18 cellular contexts compared by ENCODE assay signal in the genomic region with DNA sequence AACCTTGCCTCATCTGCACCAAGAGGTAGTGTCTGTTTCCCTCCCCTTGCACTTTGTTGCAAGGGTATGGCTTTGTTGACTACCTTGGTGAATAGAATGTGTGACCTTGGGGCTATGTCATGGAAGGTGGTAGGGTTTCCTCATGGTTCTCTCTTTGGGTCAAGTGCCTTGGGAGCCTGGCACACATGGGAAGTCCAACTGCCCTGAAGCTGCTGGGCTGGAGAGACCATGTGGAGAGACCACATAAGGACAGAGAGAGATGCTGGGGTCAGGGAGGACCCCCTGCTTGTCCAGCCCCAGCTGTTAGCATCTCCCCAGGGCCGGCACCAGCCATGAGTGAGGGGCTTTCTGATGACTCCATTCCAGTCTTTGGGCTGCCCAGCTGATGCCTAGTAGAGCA.
DNase-seq lines count a peak whose midpoint lies in the region; ATAC-seq and TF ChIP-seq lines count a peak whose summit lies in the region.
"Had no signal": no experiment of that assay in that cellular context is flagged by ENCODE, and none has a peak within 500 bp of the region (broad histone marks: within the 10 kb centered on the region; RNA-seq: fewer than 3 reads in every experiment).

No MANE protein-coding gene starts in this region.

- H3K27me3 ChIP-seq in esophagus muscularis mucosa = peaks cover 0 to 42% (median 0%) of the 10 kb centered on the region in 4 donors
- 0 out of 2 replicates have a peak, but pooled peaks cover 15% of the 10 kb centered on the region for H3K27me3 ChIP-seq in PC-3 (ENCODE audit: low read length)
- peaks cover 5% of the 10 kb centered on the region for H3K27me3 ChIP-seq in CD4-positive, alpha-beta T cell (ENCODE audit: control insufficient read depth, insufficient read depth, low read length)
- H3K27me3 ChIP-seq: BE2C, BLaER1 had no signal

- no peaks in the 10 kb centered on the region for H3K4me1 ChIP-seq in esophagus muscularis mucosa
- H3K4me1 ChIP-seq in PC-3 (ENCODE audit: insufficient read depth, low read length) = no peaks in the 10 kb centered on the region
- H3K4me1 ChIP-seq: BE2C, Caco-2 had no signal

- H3K27ac Mint-ChIP-seq in CD4-positive, alpha-beta T cell = no peak overlapping the region
- H3K27ac Mint-ChIP-seq: CD14-positive monocyte; CD8-positive, alpha-beta T cell had no signal

- H4K20me1 ChIP-seq in PC-3 (ENCODE audit: low read length) = no peaks in the 10 kb centered on the region
- H4K20me1 ChIP-seq: BLaER1 had no signal

- BruUV-seq in PC-3 (replicated peaks; lab: Mats Ljungman, UMichigan) = no TSS peak

- DNase-seq in esophagus muscularis mucosa (ENCODE audit: extremely low spot score) (peak; percentile 90), substantia nigra (lab: John Stamatoyannopoulos, UW) (no peak), PC-3 (no peak), GM20000 (ENCODE audit: low spot score) (no peak), retina (no peak)
- DNase-seq in CD4-positive, alpha-beta T cell = no peak
- DNase-seq: 8988T; ACHN; BE2C; Caco-2; Calu3; CD4-positive, CD25-positive, alpha-beta regulatory T cell; CD8-positive, alpha-beta T cell; DMS79 treated with DMSO at 0.1 percent for 48 hours; GF-D8 had no signal

- ATAC-seq in PC-3 = no peak
- no peak for ATAC-seq in CD4-positive, alpha-beta T cell (ENCODE audit: poor library complexity)
- ATAC-seq: CD8-positive, alpha-beta T cell had no signal

- CTCF ChIA-PET in PC-3 (lab: Charles Lee) = no interaction called here
- CTCF ChIA-PET in CD4-positive, alpha-beta T cell (lab: Charles Lee) = no interaction called here

- no peaks in the 10 kb centered on the region for H3K79me2 ChIP-seq in PC-3 (ENCODE audit: low read length)

- peaks cover 67% of the 10 kb centered on the region for H3K27me3 Mint-ChIP-seq in CD4-positive, alpha-beta T cell
- H3K27me3 Mint-ChIP-seq: CD4-positive, CD25-positive, alpha-beta regulatory T cell had no signal

- H3K9me3 ChIP-seq in esophagus muscularis mucosa = peaks cover 0 to 6% (median 0%) of the 10 kb centered on the region in 4 donors
- peaks cover 5% of the 10 kb centered on the region; the same call in 1 of the 2 replicates for H3K9me3 ChIP-seq in PC-3 (ENCODE audit: low read length)
- H3K9me3 ChIP-seq in CD4-positive, alpha-beta T cell (ENCODE audit: control insufficient read depth, low read length) = peaks cover 7% of the 10 kb centered on the region
- H3K9me3 ChIP-seq: BE2C had no signal

- no peaks in the 10 kb centered on the region for H3F3A ChIP-seq in PC-3 (ENCODE audit: low read length, unreplicated experiment)

- TF ChIP-seq CTCF in esophagus muscularis mucosa (IDR thresholded peaks at IDR 0.05) (no peak), PC-3 (conservative IDR thresholded peaks at IDR 0.05; ENCODE audit: low read depth, low read length) (no peak), GM20000 (IDR thresholded peaks at IDR 0.05; ENCODE audit: extremely low read depth, missing control alignments) (no peak)
- TF ChIP-seq CTCF in CD4-positive, alpha-beta T cell (IDR thresholded peaks at IDR 0.05) = no peak

- intact Hi-C loops in esophagus muscularis mucosa (cut with DNase I) (no loop called here), PC-3 (cut with micrococcal nuclease) (no loop called here)
- intact Hi-C loops in CD4-positive, alpha-beta T cell (cut with DNase I, micrococcal nuclease) = loop anchor here (10.0 kb wide), 2 partner anchors 745 to 755 kb away; no protein-coding TSS in a partner anchor

- peaks cover 3% of the 10 kb centered on the region for H3K9me3 Mint-ChIP-seq in CD4-positive, alpha-beta T cell

- H3K4me3 Mint-ChIP-seq in CD4-positive, alpha-beta T cell = no peak overlapping the region
- H3K4me3 Mint-ChIP-seq: CD14-positive monocyte; CD4-positive, CD25-positive, alpha-beta regulatory T cell; CD8-positive, alpha-beta T cell had no signal

- H3K36me3 Mint-ChIP-seq in CD4-positive, alpha-beta T cell (ENCODE audit: low read depth) = no peaks in the 10 kb centered on the region
- H3K36me3 Mint-ChIP-seq: CD14-positive monocyte; CD8-positive, alpha-beta T cell had no signal

- no peaks in the 10 kb centered on the region for H3K4me1 Mint-ChIP-seq in CD4-positive, alpha-beta T cell (ENCODE audit: low read depth)
- H3K4me1 Mint-ChIP-seq: CD14-positive monocyte had no signal

- H3K9me2 ChIP-seq in PC-3 (replicated peaks; ENCODE audit: low read length) = no peaks in the 10 kb centered on the region

- H3K4me2 ChIP-seq in PC-3 (ENCODE audit: low read length) = no peak overlapping the region
- H3K4me2 ChIP-seq: BLaER1 had no signal

- H3K9ac ChIP-seq in PC-3 (ENCODE audit: low read length) = no peak overlapping the region
- H3K9ac ChIP-seq: BLaER1 had no signal

- 78% methylated on average over 1 of the region's 1 CpG for WGBS in esophagus muscularis mucosa

- H3K4me3 ChIP-seq in esophagus muscularis mucosa (no peak overlapping the region), PC-3 (ENCODE audit: low read length) (no peak overlapping the region)
- H3K4me3 ChIP-seq: BLaER1 had no signal

- H3K27ac ChIP-seq in cingulate gyrus (ENCODE audit: low read depth, low read length) (peak overlapping the region; percentile 94), esophagus muscularis mucosa (replicated peaks in 1 of 4) (no peak overlapping the region), substantia nigra (ENCODE audit: low read depth, low read length, poor library complexity, severe bottlenecking) (peak overlapping the region; percentile 97), PC-3 (ENCODE audit: low read length) (no peak overlapping the region)
- no peak overlapping the region for H3K27ac ChIP-seq in CD4-positive, alpha-beta T cell (ENCODE audit: low read depth, low read length)
- H3K27ac ChIP-seq: BLaER1 had no signal

- no peaks in the 10 kb centered on the region for H3K36me3 ChIP-seq in esophagus muscularis mucosa
- no peaks in the 10 kb centered on the region for H3K36me3 ChIP-seq in PC-3 (ENCODE audit: low read depth, low read length)
- H3K36me3 ChIP-seq: BE2C, BLaER1 had no signal

- TF ChIP-seq EP300 in esophagus muscularis mucosa (IDR thresholded peaks at IDR 0.05) = no peak

- POLR2A ChIA-PET in PC-3 (lab: Charles Lee; ENCODE audit: unreplicated experiment) = no interaction called here
- POLR2A ChIA-PET in CD4-positive, alpha-beta T cell (lab: Charles Lee) = no interaction called here

- H2AFZ ChIP-seq in PC-3 (ENCODE audit: low read length) = no peak overlapping the region

- no peak for TF ChIP-seq POLR2A in esophagus muscularis mucosa (IDR thresholded peaks at IDR 0.05; ENCODE audit: low read depth)

Comparison
In these comparisons a context has a peak if more than half of its experiments do, and no peak if none do; other contexts are left out.
1. H3K27ac ChIP-seq: peak in cingulate gyrus (single experiment) and substantia nigra (single experiment); none in esophagus muscularis mucosa (0 of 4), PC-3 (single experiment) and CD4-positive, alpha-beta T cell (single experiment).
2. intact Hi-C loops: an anchor here in CD4-positive, alpha-beta T cell (10.0 kb wide); none called in esophagus muscularis mucosa and PC-3.